In genomic region chr22:41697126-41697775, GRCh38 we compare ENCODE assay signal across 8 cellular contexts. TPM values are rescaled to one million over a fixed set of nuclear protein-coding genes. Genes with fewer than 3 reads are reported as not detected.
DNase-seq lines count a peak whose midpoint lies in the region; ATAC-seq and TF ChIP-seq lines count a peak whose summit lies in the region.

No MANE protein-coding gene starts in this region.

- H3K4me3 ChIP-seq in HL-60 (replicated peaks; ENCODE audit: insufficient read depth, low read length) (no peak overlapping the region), dorsolateral prefrontal cortex (peak overlapping the region in 22 of 59 donors; percentile 4 to 41 (median 29)), lung (no peak overlapping the region)

- WGBS in lung, 2 donors: 25 to 26% methylated on average over 12 of the region's 12 CpGs

- no peaks in the 10 kb centered on the region for H3K9me3 ChIP-seq in lung (ENCODE audit: control insufficient read depth in 2 of 2, insufficient read depth in 1 of 2, low read length in 1 of 2)

- H3K36me3 ChIP-seq in lung (ENCODE audit: control insufficient read depth in 2 of 2, insufficient read depth in 2 of 2, low read length in 2 of 2): peaks cover 0 to 5% of the 10 kb centered on the region in 2 donors

- H3K4me1 ChIP-seq in lung (ENCODE audit: control insufficient read depth in 2 of 2, insufficient read depth in 2 of 2, low read length in 2 of 2): peaks cover 0 to 5% of the 10 kb centered on the region in 2 donors

- ATAC-seq in lung (ENCODE audit: insufficient read depth, low FRiP score): peak; percentile 88
- ATAC-seq in HG02884 (IDR thresholded peaks at IDR 0.05; ENCODE audit: unreplicated experiment): no peak

- intact Hi-C loops in dorsolateral prefrontal cortex (cut with DNase I): loop anchor here (2.0 to 5.0 kb wide), 3 partner anchors 105 to 245 kb away; partner anchors contain the start of gene CCDC134 (in 1 of the 2)

- peak; percentile 85 for DNase-seq in CMK (ENCODE audit: low read depth)
- peak; percentile 84 to 92 for DNase-seq in HL-60 (ENCODE audit: low read depth in 1 of 2, low spot score in 1 of 2)
- DNase-seq in NCI-H774 (lab: John Stamatoyannopoulos, UW): peak; percentile 50
- DNase-seq in activated CD4-positive, alpha-beta T cell treated with anti-CD3 and anti-CD28 coated beads, Interleukin-2, amount 50 U/mL, for 48 hours: peak; percentile 98 to 99
- DNase-seq in dorsolateral prefrontal cortex: peak; percentile 85 to 96 (median 92)
- DNase-seq in lung (ENCODE audit: low spot score): peak; percentile 93
- DNase-seq in stimulated activated CD4-positive, alpha-beta T cell treated with anti-CD3 and anti-CD28 coated beads, Interleukin-4, amount 100 ng/mL, for 48 hours (ENCODE audit: low read depth in 2 of 2): peak; percentile 88 to 99

- TF ChIP-seq CTCF in HL-60 (IDR thresholded peaks at IDR 0.05; ENCODE audit: insufficient read depth, low read length) (peak; percentile 94), dorsolateral prefrontal cortex (IDR thresholded peaks at IDR 0.05 in 54 of 56, conservative IDR thresholded peaks at IDR 0.05 in 2 of 56; ENCODE audit: low read depth in 1 of 56, partially characterized antibody in 56 of 56) (peak; percentile 90 to 100 (median 97)), lung (IDR thresholded peaks at IDR 0.05; ENCODE audit: control extremely low read depth, extremely low read depth) (peak; percentile 87)

- H3K27ac ChIP-seq in HL-60 (replicated peaks) (peak overlapping the region; percentile 10; the same call in 1 of the 2 replicates), dorsolateral prefrontal cortex (peak overlapping the region in 36 of 59 donors; percentile 4 to 82 (median 50)), lung (ENCODE audit: low read depth in 1 of 2, low read length in 1 of 2) (no peak overlapping the region)

- H3K27me3 ChIP-seq in HL-60 (ENCODE audit: insufficient read depth, poor library complexity, severe bottlenecking) (no peaks in the 10 kb centered on the region), dorsolateral prefrontal cortex (no peaks in the 10 kb centered on the region), lung (ENCODE audit: control insufficient read depth, insufficient read depth) (no peaks in the 10 kb centered on the region)

RNA-seq across cellular contexts. Expression of gene MEI1, which starts 2.1 kb away (rescaled TPM):
- total RNA-seq in dorsolateral prefrontal cortex: 1 to 10 TPM in 115 of 120 experiments, under 1 TPM in 4, not detected in 1; 0.61 to 9.7 (median 3.6) TPM
- total RNA-seq in lung: 1 to 10 TPM; 3.4 to 7.6 TPM
- 10 to 100 TPM in 1 of 2 donors, 1 to 10 TPM in 1; 5.7 to 18.0 TPM for polyA plus RNA-seq in lung

RNA-seq across cellular contexts. Expression of gene SNU13, which starts 8.6 kb away (rescaled TPM):
- total RNA-seq in dorsolateral prefrontal cortex (100 to 1,000 TPM; 110 to 337 (median 211) TPM), lung (100 to 1,000 TPM in 1 of 2 donors, 10 to 100 TPM in 1; 67.7 to 130 TPM)
- 100 to 1,000 TPM; 139 to 206 TPM for polyA plus RNA-seq in lung

Comparison
In these comparisons a context has a peak if more than half of its experiments do, and no peak if none do; other contexts are left out.
1. H3K27ac ChIP-seq: peak in HL-60 (single experiment) and dorsolateral prefrontal cortex (36 of 59); none in lung (0 of 2).
2. Peak in every context shown above with its lines, with median percentiles within 50 percentile points of each other: DNase-seq and CTCF ChIP-seq.